ENCODE assay signal across 8 cellular contexts in the genomic region with DNA sequence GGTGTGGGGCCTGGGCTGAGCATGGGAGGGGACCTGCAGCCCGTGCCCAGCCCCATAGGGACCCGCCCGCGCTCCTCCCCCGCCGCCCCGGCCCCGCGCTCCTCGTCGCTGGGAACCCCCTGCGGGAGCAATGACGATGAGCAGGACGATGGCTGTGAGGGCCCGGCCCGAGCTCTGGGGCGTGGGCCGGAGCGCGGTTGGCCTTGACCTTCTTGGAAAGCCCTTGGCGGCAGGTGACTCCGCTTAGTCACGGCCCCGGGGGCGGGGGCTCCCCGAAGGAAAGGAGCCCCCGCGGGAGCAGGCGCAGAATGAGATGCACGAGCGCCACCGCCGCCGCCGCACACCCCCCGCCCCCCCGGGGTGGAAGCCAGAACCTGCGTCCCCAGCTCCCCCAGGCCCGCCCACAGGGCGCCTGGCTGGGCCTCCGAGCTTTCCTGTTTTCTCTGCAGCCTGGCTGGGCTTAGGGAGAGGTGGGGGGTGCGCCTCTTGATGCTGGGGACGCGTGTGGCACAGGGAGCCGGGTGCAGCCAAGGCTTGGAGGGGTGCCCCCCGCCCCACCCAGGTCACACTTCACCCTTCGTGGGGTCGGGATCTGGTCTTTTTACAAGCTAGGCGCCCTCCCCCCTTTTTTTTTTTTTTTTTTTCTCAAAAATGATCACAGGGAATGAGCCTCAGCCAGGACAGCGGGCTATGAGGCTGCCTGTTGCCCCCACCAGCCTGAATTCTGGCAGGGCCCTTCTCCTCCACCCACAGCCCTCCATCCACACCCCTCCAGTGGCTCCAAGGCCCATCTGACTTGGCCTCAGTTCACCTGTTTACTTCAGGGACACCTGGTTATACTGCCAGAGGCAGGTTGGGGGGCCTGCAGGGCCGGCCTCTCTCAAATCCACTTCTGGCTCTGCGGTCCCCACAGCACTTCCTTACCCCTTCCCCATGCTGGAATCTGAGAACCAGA. TPM values are rescaled to one million over a fixed set of nuclear protein-coding genes. Genes with fewer than 3 reads are reported as not detected.
DNase-seq lines count a peak whose midpoint lies in the region; TF ChIP-seq lines count a peak whose summit lies in the region.

No MANE protein-coding gene starts in this region.

- H3K4me1 ChIP-seq in osteoblast (ENCODE audit: insufficient read depth, low read length) = peaks cover 3% of the 10 kb centered on the region
- peaks cover 8% of the 10 kb centered on the region for H3K4me1 ChIP-seq in thymus (ENCODE audit: control insufficient read depth, insufficient read depth, low read length)

- H3K27me3 ChIP-seq in osteoblast (ENCODE audit: insufficient read depth, low read length) = no peaks in the 10 kb centered on the region
- no peaks in the 10 kb centered on the region for H3K27me3 ChIP-seq in thymus (ENCODE audit: control insufficient read depth, insufficient read depth)

- H3K36me3 ChIP-seq in osteoblast (ENCODE audit: insufficient read depth, low read length) = no peaks in the 10 kb centered on the region
- H3K36me3 ChIP-seq in thymus (ENCODE audit: control insufficient read depth, insufficient read depth) = no peaks in the 10 kb centered on the region

- peak overlapping the region; percentile 36 for H3K4me2 ChIP-seq in osteoblast (ENCODE audit: insufficient read depth, low read length)

- no peak for TF ChIP-seq CTCF in GM20000 (IDR thresholded peaks at IDR 0.05; ENCODE audit: extremely low read depth, missing control alignments)
- TF ChIP-seq CTCF in osteoblast (IDR thresholded peaks at IDR 0.05; ENCODE audit: extremely low read depth, low read depth, low read length) = no peak

- peak; percentile 67 for DNase-seq in COLO668 (lab: John Stamatoyannopoulos, UW; ENCODE audit: unreplicated experiment)
- peak; percentile 93 for DNase-seq in GM20000 (ENCODE audit: low spot score)
- peak; percentile 56 for DNase-seq in HPDE6-E6E7 (ENCODE audit: extremely low spot score)
- peak; percentile 10 for DNase-seq in SHP77 treated with DMSO at 0.1 percent for 48 hours (lab: John Stamatoyannopoulos, UW)
- peak; percentile 63 to 95 (median 84) for DNase-seq in activated naive CD4-positive, alpha-beta T cell (lab: John Stamatoyannopoulos, UW)
- peak; percentile 77 for DNase-seq in globus pallidus (ENCODE audit: low spot score)
- DNase-seq in osteoblast (ENCODE audit: insufficient read length, low spot score, missing footprints) = peak; percentile 97

- H2AFZ ChIP-seq in osteoblast (ENCODE audit: low read length) = no peak overlapping the region

- H3K9me3 ChIP-seq in osteoblast (ENCODE audit: low read depth, low read length) (no peaks in the 10 kb centered on the region), thymus (ENCODE audit: control insufficient read depth) (no peaks in the 10 kb centered on the region)

- no peaks in the 10 kb centered on the region for H3K79me2 ChIP-seq in osteoblast (ENCODE audit: insufficient read depth, low read length)

- no peaks in the 10 kb centered on the region for H4K20me1 ChIP-seq in osteoblast (ENCODE audit: insufficient read depth, low read length)

- H3K4me3 ChIP-seq in osteoblast (ENCODE audit: insufficient read depth, low read length) (peak overlapping the region; percentile 25), thymus (ENCODE audit: low read length) (peak overlapping the region; percentile 57)

- H3K27ac ChIP-seq in osteoblast (ENCODE audit: low read depth, low read length) (no peak overlapping the region), thymus (ENCODE audit: low read depth) (peak overlapping the region; percentile 46)

- WGBS in thymus = 3% methylated on average over 52 of the region's 52 CpGs

RNA-seq across cellular contexts. Expression of a gene that starts 17.9 kb away (rescaled TPM):
- 28.0 and 31.1 TPM in 2 replicates for total RNA-seq in osteoblast
- polyA plus RNA-seq in thymus = 24.3 TPM

RNA-seq across cellular contexts. Expression of a gene that starts 18.1 kb away (rescaled TPM):
- total RNA-seq in osteoblast = 18.8 and 20.0 TPM in 2 replicates
- polyA plus RNA-seq in thymus = 9.1 TPM

RNA-seq across cellular contexts. Expression of a gene that starts 24.3 kb away (rescaled TPM):
- 14.4 and 19.9 TPM in 2 replicates for total RNA-seq in osteoblast
- 57.6 TPM for polyA plus RNA-seq in thymus

Comparison
In these comparisons a context has a peak if more than half of its experiments do, and no peak if none do; other contexts are left out.
1. DNase-seq: peak in every context shown above with its lines; median percentile 97 in osteoblast; 93 in GM20000; 84 in activated naive CD4-positive, alpha-beta T cell; 77 in globus pallidus; 67 in COLO668; 56 in HPDE6-E6E7; 10 in SHP77 treated with DMSO at 0.1 percent for 48 hours.